In genomic region chr2:74715071-74715791, GRCh38 we compare ENCODE assay signal across 1 cellular context.
TF ChIP-seq lines count a peak whose summit lies in the region.

No MANE protein-coding gene starts in this region.

TF ChIP-seq in HepG2, 621 proteins besides CTCF, POLR2A, EP300 and RAD21 (continued from another document and continues in another):
- TF ChIP-seq SNAPC4 (CRISPR knock-in tag; IDR thresholded peaks at IDR 0.05) (no peak), KLF6 (CRISPR knock-in tag; IDR thresholded peaks at IDR 0.05) (peak; percentile 63; the same call in 1 of the 2 replicates), MTF2 (CRISPR knock-in tag; IDR thresholded peaks at IDR 0.05; ENCODE audit: borderline replicate concordance) (peak; percentile 71; the same call in 1 of the 2 replicates), ZNF367 (CRISPR knock-in tag; IDR thresholded peaks at IDR 0.05; ENCODE audit: borderline replicate concordance) (no peak), CREB1 (IDR thresholded peaks at IDR 0.05) (no peak), CREB1 (CRISPR knock-in tag; IDR thresholded peaks at IDR 0.05) (no peak), PHF5A (CRISPR knock-in tag; IDR thresholded peaks at IDR 0.05; ENCODE audit: low read depth, unreplicated experiment) (peak; percentile 70), NR1H2 (CRISPR knock-in tag; IDR thresholded peaks at IDR 0.05; ENCODE audit: borderline replicate concordance, low read depth) (0 out of 2 replicates have a peak, but pooled peaks have one; percentile 47), HDAC2 (CRISPR knock-in tag; IDR thresholded peaks at IDR 0.05) (peak; percentile 47; the same call in 1 of the 2 replicates), ZNF253 (CRISPR knock-in tag; IDR thresholded peaks at IDR 0.05; ENCODE audit: borderline replicate concordance) (peak; percentile 93; the same call in 1 of the 2 replicates), UBTF (CRISPR knock-in tag; IDR thresholded peaks at IDR 0.05) (peak; percentile 97), ZNF121 (CRISPR knock-in tag; IDR thresholded peaks at IDR 0.05) (no peak; the same call in 1 of the 2 replicates), ZFX (CRISPR knock-in tag; IDR thresholded peaks at IDR 0.05; ENCODE audit: low read depth) (peak; percentile 92), ZNF839 (CRISPR knock-in tag; IDR thresholded peaks at IDR 0.05; ENCODE audit: borderline replicate concordance) (0 out of 2 replicates have a peak, but pooled peaks have one; percentile 57), HNRNPLL (IDR thresholded peaks at IDR 0.05; ENCODE audit: low read depth, low read length, poor library complexity, severe bottlenecking) (peak; percentile 98), ZNF205 (CRISPR knock-in tag; IDR thresholded peaks at IDR 0.05) (peak; percentile 54; the same call in 1 of the 2 replicates), TFDP2 (CRISPR knock-in tag; IDR thresholded peaks at IDR 0.05) (peak; percentile 63), ZNF234 (CRISPR knock-in tag; conservative IDR thresholded peaks at IDR 0.05) (0 out of 2 replicates have a peak, but pooled peaks have one; percentile 15), MYPOP (CRISPR knock-in tag; IDR thresholded peaks at IDR 0.05) (peak; percentile 85; the same call in 1 of the 2 replicates), ZNF331 (CRISPR knock-in tag; IDR thresholded peaks at IDR 0.05) (peak; percentile 45; the same call in 1 of the 2 replicates), TBX2 (CRISPR knock-in tag; IDR thresholded peaks at IDR 0.05; ENCODE audit: borderline replicate concordance) (peak; percentile 87; the same call in 1 of the 2 replicates), ZBTB49 (CRISPR knock-in tag; IDR thresholded peaks at IDR 0.05; ENCODE audit: borderline replicate concordance) (no peak), HNRNPH1 (optimal IDR thresholded peaks at IDR 0.05; ENCODE audit: low read depth, low read length) (no peak), AGO1 (IDR thresholded peaks at IDR 0.05; ENCODE audit: low read depth, low read length, poor library complexity, severe bottlenecking) (peak; percentile 35), STAT6 (CRISPR knock-in tag; IDR thresholded peaks at IDR 0.05; ENCODE audit: borderline replicate concordance) (0 out of 2 replicates have a peak, but pooled peaks have one; percentile 42), ZNF761 (CRISPR knock-in tag; conservative IDR thresholded peaks at IDR 0.05) (peak; percentile 89), ARID3A (IDR thresholded peaks at IDR 0.05; ENCODE audit: low read depth, low read length) (0 out of 2 replicates have a peak, but pooled peaks have one; percentile 31), KDM2A (CRISPR knock-in tag; IDR thresholded peaks at IDR 0.05; ENCODE audit: borderline replicate concordance, low read depth) (peak; percentile 94; the same call in 1 of the 2 replicates), PRDM10 (CRISPR knock-in tag; IDR thresholded peaks at IDR 0.05; ENCODE audit: low read depth) (no peak), ZNF124 (CRISPR knock-in tag; IDR thresholded peaks at IDR 0.05) (peak; percentile 75; the same call in 1 of the 2 replicates), SRSF9 (IDR thresholded peaks at IDR 0.05; ENCODE audit: borderline replicate concordance, insufficient read depth, low read depth, low read length, poor library complexity, severe bottlenecking) (no peak), NONO (IDR thresholded peaks at IDR 0.05) (no peak), NONO (CRISPR knock-in tag; conservative IDR thresholded peaks at IDR 0.05) (peak; percentile 84), TIGD3 (CRISPR knock-in tag; IDR thresholded peaks at IDR 0.05; ENCODE audit: borderline replicate concordance) (no peak)
